ENCODE assay signal across 32 cellular contexts in genomic region chr17:44687752-44688151, GRCh38. TPM values are rescaled to one million over a fixed set of nuclear protein-coding genes. Genes with fewer than 3 reads are reported as not detected.
"Had no signal": no experiment of that assay in that cellular context is flagged by ENCODE, and none has a peak within 500 bp of the region (broad histone marks: within the 10 kb centered on the region; RNA-seq: fewer than 3 reads in every experiment).

No MANE protein-coding gene starts in this region.

- H3K9me3 ChIP-seq: left ventricle myocardium inferior, mucosa of descending colon, right atrium auricular region, spleen, thoracic aorta, uterus had no signal

- H2AFZ ChIP-seq: neural progenitor cell, parathyroid adenoma had no signal

- H3K36me3 Mint-ChIP-seq: neural progenitor cell had no signal

- H3K4me1 ChIP-seq: uterus had no signal

- H3K27me3 Mint-ChIP-seq: activated CD4-positive, alpha-beta memory T cell treated with anti-CD3 and anti-CD28 coated beads, Interleukin-2, amount 10 ng/mL, durations not matched to agents 7 days and 5 days; activated CD4-positive, alpha-beta T cell treated with anti-CD3 and anti-CD28 coated beads, Interleukin-2, amount 10 ng/mL, durations not matched to agents 7 days and 5 days; activated T-helper 17 cell treated with anti-CD3 and anti-CD28 coated beads, Interleukin-2, amount 50 U/mL, for 72 hours; central memory CD8-positive, alpha-beta T cell; naive B cell; type B pancreatic cell had no signal

- H3K9ac ChIP-seq: parathyroid adenoma had no signal

- DNase-seq: activated CD4-positive, alpha-beta memory T cell treated with anti-CD3 and anti-CD28 coated beads, Interleukin-2, amount 10 ng/mL, durations not matched to agents 7 days and 5 days; activated CD4-positive, alpha-beta T cell treated with anti-CD3 and anti-CD28 coated beads for 1 hour; activated CD4-positive, alpha-beta T cell treated with anti-CD3 and anti-CD28 coated beads, Interleukin-2, amount 10 ng/mL, durations not matched to agents 7 days and 5 days; activated gamma-delta T cell treated with Interleukin-2 at 50 U/mL for 16 hours; activated naive CD4-positive, alpha-beta T cell treated with anti-CD3 and anti-CD28 coated beads, Interleukin-2, amount 50 U/mL, for 16 hours; activated T-cell treated with anti-CD3 and anti-CD28 coated beads, Interleukin-2, amount 50 U/mL, for 4 hours; foreskin keratinocyte; left ventricle myocardium inferior; mucosa of descending colon; naive B cell; occipital lobe; spleen; stimulated activated CD4-positive, alpha-beta T cell treated with anti-CD3 and anti-CD28 coated beads, Interleukin-2, amount 100 ng/mL, for 48 hours; stimulated activated naive CD4-positive, alpha-beta T cell treated with Interleukin-2 at 50 U/mL for 16 hours; SW 1271; T1000; uterus had no signal

- H3K4me3 ChIP-seq: lung, mucosa of descending colon, right atrium auricular region, uterus had no signal

- H3K36me3 ChIP-seq: neural progenitor cell, thoracic aorta, uterus had no signal

- H3K4me3 Mint-ChIP-seq: dendritic cell treated with granulocyte-macrophage colony-stimulating factor and Interleukin-4, amounts not matched to agents 40 ng/mL and 50 ng/mL, for 4 days had no signal

- H3K9me3 Mint-ChIP-seq: activated CD4-positive, alpha-beta memory T cell treated with anti-CD3 and anti-CD28 coated beads, Interleukin-2, amount 10 ng/mL, durations not matched to agents 7 days and 5 days; activated CD4-positive, alpha-beta T cell treated with anti-CD3 and anti-CD28 coated beads, Interleukin-2, amount 10 ng/mL, durations not matched to agents 7 days and 5 days; activated T-cell treated with anti-CD3 and anti-CD28 coated beads, Interleukin-2, amount 50 U/mL, for 4 hours; activated T-helper 17 cell treated with anti-CD3 and anti-CD28 coated beads, Interleukin-2, amount 50 U/mL, for 72 hours; central memory CD8-positive, alpha-beta T cell; dendritic cell treated with granulocyte-macrophage colony-stimulating factor and Interleukin-4, amounts not matched to agents 40 ng/mL and 50 ng/mL, for 4 days; naive B cell; neural progenitor cell; T-helper 1 cell treated with Interleukin-12 subunit alpha and Interleukin-12 subunit beta and Interleukin-4 antibody, amounts not matched to agents 30 μg/mL and 1 μg/mL, for 36 hours; type B pancreatic cell; WTC11 had no signal

- ATAC-seq: activated T-cell treated with anti-CD3 and anti-CD28 coated beads, Interleukin-2, amount 50 U/mL, for 4 hours; activated T-helper 17 cell treated with anti-CD3 and anti-CD28 coated beads, Interleukin-2, amount 50 U/mL, for 72 hours; foreskin keratinocyte; mucosa of descending colon; WTC11 had no signal

- H3K27ac Mint-ChIP-seq: activated CD4-positive, alpha-beta memory T cell treated with anti-CD3 and anti-CD28 coated beads, Interleukin-2, amount 10 ng/mL, durations not matched to agents 7 days and 5 days; activated T-helper 17 cell treated with anti-CD3 and anti-CD28 coated beads, Interleukin-2, amount 50 U/mL, for 72 hours; dendritic cell treated with granulocyte-macrophage colony-stimulating factor and Interleukin-4, amounts not matched to agents 40 ng/mL and 50 ng/mL, for 4 days; naive B cell; neural progenitor cell; T-helper 1 cell treated with Interleukin-12 subunit alpha and Interleukin-12 subunit beta and Interleukin-4 antibody, amounts not matched to agents 30 μg/mL and 1 μg/mL, for 36 hours; WTC11 had no signal

- H3K27me3 ChIP-seq: foreskin keratinocyte, neural progenitor cell, right atrium auricular region, spleen, uterus had no signal

- H3K27ac ChIP-seq: foreskin keratinocyte, left ventricle myocardium inferior, neural progenitor cell, parathyroid adenoma, right atrium auricular region, SK-N-MC, spleen, thoracic aorta, uterus had no signal

RNA-seq across cellular contexts. Expression of gene MEIOC, which starts 31.5 kb away (rescaled TPM):
- total RNA-seq: bronchial epithelial cell, left ventricle myocardium inferior, lung, mesenteric fat pad, pulmonary artery endothelial cell, thoracic aorta had no signal
